17 cellular contexts compared by ENCODE assay signal in genomic region chr10:9824546-9825164, GRCh38.
DNase-seq lines count a peak whose midpoint lies in the region; ATAC-seq, FAIRE-seq and TF ChIP-seq lines count a peak whose summit lies in the region.
"Had no signal": no experiment of that assay in that cellular context is flagged by ENCODE, and none has a peak within 500 bp of the region (broad histone marks: within the 10 kb centered on the region; RNA-seq: fewer than 3 reads in every experiment).

No MANE protein-coding gene starts in this region.

- TF ChIP-seq CTCF in K562 (IDR thresholded peaks at IDR 0.05 in 2 of 3, conservative IDR thresholded peaks at IDR 0.05 in 1 of 3; ENCODE audit: insufficient read depth in 2 of 3, low read depth in 1 of 3, low read length in 3 of 3) = no peak
- TF ChIP-seq CTCF in stomach (IDR thresholded peaks at IDR 0.05) = no peak
- no peak for TF ChIP-seq CTCF in uterus (IDR thresholded peaks at IDR 0.05)

- no peaks in the 10 kb centered on the region for H4K20me1 ChIP-seq in K562 (replicated peaks; ENCODE audit: control insufficient read depth, insufficient read depth, low read length)

- WGBS in K562 (ENCODE audit: insufficient coverage, low coverage, missing lambda C conversion rate) = 22% methylated on average over 6 of the region's 6 CpGs
- 90% methylated on average over 6 of the region's 6 CpGs for WGBS in mesenchymal stem cell
- WGBS in stomach, 5 donors = 39 to 61% (median 50%) methylated on average over 6 of the region's 6 CpGs

- no peak overlapping the region for H3K4me3 Mint-ChIP-seq in activated T-cell treated with anti-CD3 and anti-CD28 coated beads, Interleukin-2, amount 50 U/mL, for 24 hours
- H3K4me3 Mint-ChIP-seq: HFFc6 had no signal

- H3K9ac ChIP-seq in K562 (ENCODE audit: insufficient read depth in 1 of 2, low read depth in 2 of 2, low read length in 2 of 2) (peak overlapping the region in 1 of 2 experiments; percentile 17; a peak in 1 of 4 replicates), mesenchymal stem cell (ENCODE audit: low read length) (no peak overlapping the region)

- H3K27me3 ChIP-seq in K562 (ENCODE audit: control insufficient read depth in 2 of 2, insufficient read depth in 2 of 2, low read length in 2 of 2) = no peaks in the 10 kb centered on the region
- H3K27me3 ChIP-seq in mesenchymal stem cell (ENCODE audit: control insufficient read depth in 1 of 2, insufficient read depth in 1 of 2, low read length in 2 of 2) = no peaks in the 10 kb centered on the region
- H3K27me3 ChIP-seq in stomach = no peaks in the 10 kb centered on the region
- H3K27me3 ChIP-seq in uterus = no peaks in the 10 kb centered on the region
- H3K27me3 ChIP-seq: adrenal gland had no signal

- ATAC-seq in HG03432 (IDR thresholded peaks at IDR 0.05; ENCODE audit: unreplicated experiment) = peak; percentile 51
- ATAC-seq in K562 = peak; percentile 88
- ATAC-seq: activated CD4-positive, CD25-positive, alpha-beta regulatory T cell treated with anti-CD3 and anti-CD28 coated beads, Interleukin-2, amount 50 U/mL, for 24 hours; Right ventricle myocardium inferior had no signal

- no peak overlapping the region for H3K14ac ChIP-seq in mesenchymal stem cell (ENCODE audit: low read length in 2 of 2)

- no peak overlapping the region for H3K18ac ChIP-seq in mesenchymal stem cell (ENCODE audit: low read depth in 1 of 2, low read length in 2 of 2)

- H2BK12ac ChIP-seq in mesenchymal stem cell (ENCODE audit: low read length in 2 of 2) = no peak overlapping the region

- peak; percentile 75 for FAIRE-seq in K562 (lab: Jason Lieb, UNC)
- FAIRE-seq: endothelial cell of umbilical vein had no signal

- TF ChIP-seq POLR2A in K562 (conservative IDR thresholded peaks at IDR 0.05) (no peak), stomach (IDR thresholded peaks at IDR 0.05) (no peak), uterus (IDR thresholded peaks at IDR 0.05) (no peak)

- H3K36me3 ChIP-seq in K562 (ENCODE audit: control insufficient read depth, insufficient read depth, low read length) (no peaks in the 10 kb centered on the region), mesenchymal stem cell (ENCODE audit: control insufficient read depth in 1 of 2, insufficient read depth in 2 of 2, low read depth in 1 of 2, low read length in 2 of 2) (no peaks in the 10 kb centered on the region), stomach (no peaks in the 10 kb centered on the region), uterus (no peaks in the 10 kb centered on the region)
- H3K36me3 ChIP-seq: adrenal gland had no signal

- H4K8ac ChIP-seq in mesenchymal stem cell (ENCODE audit: low read length) = peak overlapping the region; percentile 41

- no peaks in the 10 kb centered on the region for H3K36me3 Mint-ChIP-seq in activated T-cell treated with anti-CD3 and anti-CD28 coated beads, Interleukin-2, amount 50 U/mL, for 24 hours (ENCODE audit: low read depth)

- H4K91ac ChIP-seq in mesenchymal stem cell (ENCODE audit: low read length) = no peak overlapping the region

- no peak overlapping the region for H3K4ac ChIP-seq in mesenchymal stem cell (ENCODE audit: low read depth in 1 of 2, low read length in 2 of 2)

- H3K4me3 ChIP-seq in K562 (no peak overlapping the region), mesenchymal stem cell (ENCODE audit: insufficient read depth in 1 of 2, low read depth in 1 of 2, low read length in 2 of 2) (no peak overlapping the region), stomach (no peak overlapping the region), uterus (no peak overlapping the region)
- H3K4me3 ChIP-seq: adrenal gland had no signal

- CTCF ChIA-PET in K562 (lab: Yijun Ruan, JAX; ENCODE audit: low intra/inter-chr PET ratio) = no interaction called here

- H3K23ac ChIP-seq in mesenchymal stem cell (ENCODE audit: low read length in 2 of 2) = no peak overlapping the region

- H3K27ac Mint-ChIP-seq in activated T-cell treated with anti-CD3 and anti-CD28 coated beads, Interleukin-2, amount 50 U/mL, for 24 hours = no peak overlapping the region
- H3K27ac Mint-ChIP-seq: HFFc6 had no signal

- POLR2A ChIA-PET in K562 (lab: Yijun Ruan, JAX) = interaction anchor here (0.6 to 1.8 kb wide), 3 partner anchors 10 to 49 kb away, joined by 3 to 7 read pairs (median 4); no protein-coding TSS in a partner anchor

- intact Hi-C loops in K562 (cut with micrococcal nuclease) (loop anchor here (5.0 kb wide), 1 partner anchor 53 kb away; no protein-coding TSS in a partner anchor), stomach (cut with DNase I; ENCODE audit: low total_unique reads) (no loop called here), uterus (cut with DNase I; ENCODE audit: low total_unique reads) (no loop called here)

- H2BK5ac ChIP-seq in mesenchymal stem cell (ENCODE audit: low read depth, low read length, poor library complexity, severe bottlenecking) = no peak overlapping the region

- no peaks in the 10 kb centered on the region for H3K79me1 ChIP-seq in mesenchymal stem cell (replicated peaks; ENCODE audit: low read length, poor library complexity, severe bottlenecking)

- H3K4me1 Mint-ChIP-seq in activated T-cell treated with anti-CD3 and anti-CD28 coated beads, Interleukin-2, amount 50 U/mL, for 24 hours (ENCODE audit: low read depth) = no peaks in the 10 kb centered on the region

- no peaks in the 10 kb centered on the region for H3K9me3 ChIP-seq in K562 (replicated peaks; ENCODE audit: control insufficient read depth, insufficient read depth, low read depth, low read length)
- no peaks in the 10 kb centered on the region for H3K9me3 ChIP-seq in mesenchymal stem cell (ENCODE audit: control insufficient read depth, low read length)
- H3K9me3 ChIP-seq in stomach = no peaks in the 10 kb centered on the region
- H3K9me3 ChIP-seq in uterus = no peaks in the 10 kb centered on the region
- H3K9me3 ChIP-seq: adrenal gland had no signal

- H3K27ac ChIP-seq in K562 (ENCODE audit: extremely low read depth, low read depth, low read length) = peak overlapping the region; percentile 52
- H3K27ac ChIP-seq in mesenchymal stem cell (ENCODE audit: low read length, poor library complexity, severe bottlenecking) = no peak overlapping the region
- H3K27ac ChIP-seq in stomach = peak overlapping the region; percentile 52 to 78 (median 64)
- no peak overlapping the region for H3K27ac ChIP-seq in uterus

- no peak overlapping the region for H2AK5ac ChIP-seq in mesenchymal stem cell (ENCODE audit: low read length, severe bottlenecking)

- H2BK120ac ChIP-seq in mesenchymal stem cell (ENCODE audit: low read depth, low read length) = no peak overlapping the region

- peaks cover 9% of the 10 kb centered on the region for H3K27me3 Mint-ChIP-seq in activated T-cell treated with anti-CD3 and anti-CD28 coated beads, Interleukin-2, amount 50 U/mL, for 24 hours

- H2AFZ ChIP-seq in K562 (ENCODE audit: low read depth, low read length) = peak overlapping the region; percentile 23; the same call in 1 of the 2 replicates
- no peak overlapping the region for H2AFZ ChIP-seq in mesenchymal stem cell (ENCODE audit: low read depth, low read length)

- H3K4me2 ChIP-seq in K562 (ENCODE audit: insufficient read depth, low read length) (peak overlapping the region; percentile 34), mesenchymal stem cell (ENCODE audit: low read length, poor library complexity, severe bottlenecking) (no peak overlapping the region)

- DNase-seq in K562 (ENCODE audit: extremely low read depth in 1 of 4, low spot score in 3 of 4) (peak in 1 of 4 experiments; percentile 53), mesenchymal stem cell (no peak), stomach (peak; percentile 50), uterus (no peak), SKM-1 (lab: John Stamatoyannopoulos, UW; ENCODE audit: unreplicated experiment) (no peak), hepatic stellate cell (ENCODE audit: low spot score) (no peak)
- DNase-seq in activated T-cell treated with anti-CD3 and anti-CD28 coated beads, Interleukin-2, amount 50 U/mL, for 24 hours = no peak
- DNase-seq: activated effector memory CD4-positive, alpha-beta T cell treated with Interleukin-2 at 50 U/mL for 16 hours; HFFc6; NCI-H1417 treated with DMSO at 0.1 percent for 48 hours; NCI-H2171; occipital lobe had no signal

- no TSS peak for BruUV-seq in K562 (replicated peaks; lab: Mats Ljungman, UMichigan)

- H2BK15ac ChIP-seq in mesenchymal stem cell (ENCODE audit: low read depth, poor library complexity, severe bottlenecking) = no peak overlapping the region

- TF ChIP-seq EP300 in K562 (IDR thresholded peaks at IDR 0.05; ENCODE audit: low read length) (no peak), stomach (IDR thresholded peaks at IDR 0.05) (no peak)

- in situ Hi-C loops in K562 (cut with MboI) = no loop called here

- H3K4me1 ChIP-seq in K562 (replicated peaks in 1 of 2; ENCODE audit: control insufficient read depth in 2 of 2, insufficient read depth in 2 of 2, low read length in 2 of 2) = peaks cover 0 to 18% of the 10 kb centered on the region in 2 experiments; a peak in 4 of 5 replicates
- no peaks in the 10 kb centered on the region for H3K4me1 ChIP-seq in mesenchymal stem cell (ENCODE audit: control insufficient read depth, insufficient read depth, low read depth, low read length)
- peaks cover 0 to 10% (median 2%) of the 10 kb centered on the region in 4 donors for H3K4me1 ChIP-seq in stomach
- no peaks in the 10 kb centered on the region for H3K4me1 ChIP-seq in uterus

- no peak for TF ChIP-seq RAD21 in K562 (CRISPR knock-in tag; conservative IDR thresholded peaks at IDR 0.05 in 1 of 2, IDR thresholded peaks at IDR 0.05 in 1 of 2)

- H3K9me1 ChIP-seq in K562 (ENCODE audit: control insufficient read depth, insufficient read depth, low read length) = no peaks in the 10 kb centered on the region

- H3K79me2 ChIP-seq in K562 (ENCODE audit: control insufficient read depth, insufficient read depth, low read length) = no peaks in the 10 kb centered on the region

- H3K9me3 Mint-ChIP-seq in activated T-cell treated with anti-CD3 and anti-CD28 coated beads, Interleukin-2, amount 50 U/mL, for 24 hours = no peaks in the 10 kb centered on the region

TF ChIP-seq in K562, 482 proteins besides CTCF, POLR2A, EP300 and RAD21 (continues in another document):
- TF ChIP-seq POU5F1 (IDR thresholded peaks at IDR 0.05; ENCODE audit: borderline replicate concordance, low read depth, low read length, partially characterized antibody) = no peak
- TF ChIP-seq JUND (IDR thresholded peaks at IDR 0.05; ENCODE audit: borderline replicate concordance, low read depth, low read length) = no peak
- no peak for TF ChIP-seq JUND (tag; IDR thresholded peaks at IDR 0.05; ENCODE audit: borderline replicate concordance, low read depth, low read length)
- no peak for TF ChIP-seq POLR3A (IDR thresholded peaks at IDR 0.05; ENCODE audit: borderline replicate concordance, extremely low read depth, insufficient read depth, insufficient read length)
- TF ChIP-seq HNRNPLL (IDR thresholded peaks at IDR 0.05; ENCODE audit: low read depth, low read length, poor library complexity, severe bottlenecking) = no peak
- TF ChIP-seq ERF (CRISPR knock-in tag; IDR thresholded peaks at IDR 0.05) = no peak
- no peak for TF ChIP-seq ARID1B (IDR thresholded peaks at IDR 0.05)

Comparison
In these comparisons a context has a peak if more than half of its experiments do, and no peak if none do; other contexts are left out.
1. H3K27ac ChIP-seq: peak in K562 (single experiment) and stomach (5 of 5); none in mesenchymal stem cell (single experiment) and uterus (0 of 2).